In genomic region chr14:68544150-68544892, GRCh38 we compare ENCODE assay signal across 11 cellular contexts.
DNase-seq lines count a peak whose midpoint lies in the region; FAIRE-seq and TF ChIP-seq lines count a peak whose summit lies in the region.
"Had no signal": no experiment of that assay in that cellular context is flagged by ENCODE, and none has a peak within 500 bp of the region (broad histone marks: within the 10 kb centered on the region; RNA-seq: fewer than 3 reads in every experiment).

No MANE protein-coding gene starts in this region.

- no peaks in the 10 kb centered on the region for H3K9me3 ChIP-seq in H1 (ENCODE audit: insufficient read depth in 2 of 2, low read depth in 1 of 2, low read length in 1 of 2)
- no peaks in the 10 kb centered on the region for H3K9me3 ChIP-seq in mucosa of rectum (ENCODE audit: control insufficient read depth in 2 of 2, low read length in 2 of 2)

- no peaks in the 10 kb centered on the region for H3K36me3 Mint-ChIP-seq in glutamatergic neuron (ENCODE audit: unreplicated experiment)
- H3K36me3 Mint-ChIP-seq in activated T-helper 2 cell treated with anti-CD3 and anti-CD28 coated beads, Interferon-gamma antibody, Interleukin-2, Interleukin-4, amounts not matched to agents 10 μg/mL and 5 μg/mL and 100 μg/mL, durations not matched to agents 14 hours and 24 hours and 36 hours (ENCODE audit: low read depth) = no peaks in the 10 kb centered on the region

- intact Hi-C loops in activated T-helper 2 cell treated with anti-CD3 and anti-CD28 coated beads, Interferon-gamma antibody, Interleukin-2, Interleukin-4, amounts not matched to agents 10 μg/mL and 5 μg/mL and 100 μg/mL, durations not matched to agents 14 hours and 24 hours and 36 hours (cut with micrococcal nuclease) = no loop called here

- no peak overlapping the region for H4K91ac ChIP-seq in H1 (replicated peaks; ENCODE audit: insufficient read length, low read length)

- no peaks in the 10 kb centered on the region for H3K27me3 ChIP-seq in H1 (replicated peaks in 1 of 4; ENCODE audit: control insufficient read depth in 3 of 4, extremely low read depth in 1 of 4, insufficient read depth in 3 of 4, low read length in 3 of 4)
- H3K27me3 ChIP-seq in mucosa of rectum (ENCODE audit: control insufficient read depth in 2 of 2, insufficient read depth in 2 of 2, low read length in 2 of 2) = no peaks in the 10 kb centered on the region
- H3K27me3 ChIP-seq: dorsolateral prefrontal cortex had no signal

- no peak overlapping the region for H3K4me3 Mint-ChIP-seq in glutamatergic neuron (ENCODE audit: unreplicated experiment)
- no peak overlapping the region for H3K4me3 Mint-ChIP-seq in activated T-helper 2 cell treated with anti-CD3 and anti-CD28 coated beads, Interferon-gamma antibody, Interleukin-2, Interleukin-4, amounts not matched to agents 10 μg/mL and 5 μg/mL and 100 μg/mL, durations not matched to agents 14 hours and 24 hours and 36 hours (ENCODE audit: low read depth)
- H3K4me3 Mint-ChIP-seq: B cell, IgD-negative memory B cell had no signal

- no peak overlapping the region for H3K4ac ChIP-seq in H1 (replicated peaks; ENCODE audit: insufficient read length, low read depth, low read length)

- FAIRE-seq in H1 (lab: Jason Lieb, UNC) = no peak

- H3K56ac ChIP-seq in H1 (replicated peaks; ENCODE audit: insufficient read length, low read depth, low read length) = no peak overlapping the region

- H3K23ac ChIP-seq in H1 (ENCODE audit: insufficient read length) = no peak overlapping the region

- TF ChIP-seq RAD21 in H1 (IDR thresholded peaks at IDR 0.05 in 1 of 2, conservative IDR thresholded peaks at IDR 0.05 in 1 of 2; ENCODE audit: low read depth in 2 of 2, low read length in 2 of 2) = no peak

- no peak overlapping the region for H2AFZ ChIP-seq in H1 (ENCODE audit: low read length)

- TF ChIP-seq POLR2A in H1 (IDR thresholded peaks at IDR 0.05; ENCODE audit: control extremely low read depth in 1 of 2, low read depth in 2 of 2, low read length in 2 of 2) = no peak

- H3K9ac ChIP-seq in H1 (replicated peaks in 1 of 4; ENCODE audit: extremely low read depth in 1 of 4, low read depth in 3 of 4, low read length in 3 of 4) (no peak overlapping the region), mucosa of rectum (ENCODE audit: low read depth in 1 of 2, low read length in 2 of 2) (no peak overlapping the region)

- no peak overlapping the region for H3K14ac ChIP-seq in H1 (ENCODE audit: insufficient read length)

- H3K79me1 ChIP-seq in H1 (ENCODE audit: low read depth, low read length) = no peaks in the 10 kb centered on the region

- H3K4me1 ChIP-seq in H1 (replicated peaks in 1 of 4; ENCODE audit: control insufficient read depth in 3 of 4, insufficient read depth in 4 of 4, low read length in 3 of 4) = peaks cover 2 to 10% (median 7%) of the 10 kb centered on the region in 4 experiments
- peaks cover 3 to 7% of the 10 kb centered on the region in 2 donors for H3K4me1 ChIP-seq in mucosa of rectum (ENCODE audit: control insufficient read depth in 2 of 2, insufficient read depth in 2 of 2, low read length in 2 of 2)

- no peak overlapping the region; the same call in 1 of the 2 replicates for H2AK5ac ChIP-seq in H1 (ENCODE audit: low read depth, low read length)

- H3K27me3 Mint-ChIP-seq in glutamatergic neuron (ENCODE audit: unreplicated experiment) = peaks cover 2% of the 10 kb centered on the region
- H3K27me3 Mint-ChIP-seq in activated T-helper 2 cell treated with anti-CD3 and anti-CD28 coated beads, Interferon-gamma antibody, Interleukin-2, Interleukin-4, amounts not matched to agents 10 μg/mL and 5 μg/mL and 100 μg/mL, durations not matched to agents 14 hours and 24 hours and 36 hours (ENCODE audit: low read depth) = no peaks in the 10 kb centered on the region
- H3K27me3 Mint-ChIP-seq: B cell, IgD-negative memory B cell had no signal

- no peaks in the 10 kb centered on the region for H3K23me2 ChIP-seq in H1 (ENCODE audit: low read depth, low read length)

- no peak overlapping the region for H3K27ac Mint-ChIP-seq in glutamatergic neuron (ENCODE audit: unreplicated experiment)
- H3K27ac Mint-ChIP-seq in activated T-helper 2 cell treated with anti-CD3 and anti-CD28 coated beads, Interferon-gamma antibody, Interleukin-2, Interleukin-4, amounts not matched to agents 10 μg/mL and 5 μg/mL and 100 μg/mL, durations not matched to agents 14 hours and 24 hours and 36 hours = no peak overlapping the region
- H3K27ac Mint-ChIP-seq: B cell, IgD-negative memory B cell had no signal

- H3K79me2 ChIP-seq in H1 (ENCODE audit: control insufficient read depth in 1 of 2, insufficient read depth in 2 of 2, low read length in 2 of 2) = no peaks in the 10 kb centered on the region

- no peak overlapping the region for H2BK12ac ChIP-seq in H1 (ENCODE audit: low read depth, low read length)

- H4K8ac ChIP-seq in H1 (ENCODE audit: extremely low read depth, insufficient read depth, low read length) = no peak overlapping the region

- no peak overlapping the region for H2BK120ac ChIP-seq in H1 (replicated peaks; ENCODE audit: low read depth, low read length)

- H3K27ac ChIP-seq in H1 (ENCODE audit: low read depth, low read length) (no peak overlapping the region), mucosa of rectum (ENCODE audit: low read depth in 2 of 2, low read length in 2 of 2) (peak overlapping the region; percentile 70 to 74)

- peaks cover 10% of the 10 kb centered on the region for H3K4me1 Mint-ChIP-seq in glutamatergic neuron (ENCODE audit: low read depth, unreplicated experiment)
- peaks cover 6% of the 10 kb centered on the region for H3K4me1 Mint-ChIP-seq in activated T-helper 2 cell treated with anti-CD3 and anti-CD28 coated beads, Interferon-gamma antibody, Interleukin-2, Interleukin-4, amounts not matched to agents 10 μg/mL and 5 μg/mL and 100 μg/mL, durations not matched to agents 14 hours and 24 hours and 36 hours (ENCODE audit: low read depth)

- H4K5ac ChIP-seq in H1 (ENCODE audit: insufficient read length, low read depth, low read length) = no peak overlapping the region

- H2BK15ac ChIP-seq in H1 (ENCODE audit: low read length) = no peak overlapping the region

- H2BK5ac ChIP-seq in H1 (ENCODE audit: low read depth, low read length) = no peak overlapping the region

- H3K4me3 ChIP-seq in H1 (ENCODE audit: extremely low read depth in 1 of 4, insufficient read depth in 2 of 4, low read depth in 3 of 4, low read length in 4 of 4) (no peak overlapping the region), mucosa of rectum (ENCODE audit: low read length in 2 of 2) (no peak overlapping the region)
- H3K4me3 ChIP-seq: dorsolateral prefrontal cortex had no signal

- DNase-seq in NCI-H2171 treated with DMSO at 0.1 percent for 48 hours (lab: John Stamatoyannopoulos, UW) (peak; percentile 43), NCI-H2171 (lab: John Stamatoyannopoulos, UW) (no peak), H1 (ENCODE audit: low read depth in 1 of 2, low spot score in 2 of 2) (no peak), ureter (ENCODE audit: low spot score) (peak; percentile 89), glutamatergic neuron (no peak), NCI-H524 treated with DMSO at 0.1 percent for 48 hours (lab: John Stamatoyannopoulos, UW) (no peak)
- DNase-seq in activated T-helper 2 cell treated with anti-CD3 and anti-CD28 coated beads, Interferon-gamma antibody, Interleukin-2, Interleukin-4, amounts not matched to agents 10 μg/mL and 5 μg/mL and 100 μg/mL, durations not matched to agents 14 hours and 24 hours and 36 hours (ENCODE audit: low spot score) = no peak
- DNase-seq: dorsolateral prefrontal cortex had no signal

- H2BK20ac ChIP-seq in H1 (ENCODE audit: low read length) = no peak overlapping the region

- no peaks in the 10 kb centered on the region for H3K36me3 ChIP-seq in H1 (ENCODE audit: control insufficient read depth in 2 of 4, insufficient read depth in 4 of 4, low read length in 3 of 4)
- H3K36me3 ChIP-seq in mucosa of rectum (ENCODE audit: control insufficient read depth in 2 of 2, insufficient read depth in 2 of 2, low read length in 2 of 2) = no peaks in the 10 kb centered on the region

- H3K9me3 Mint-ChIP-seq in glutamatergic neuron (ENCODE audit: unreplicated experiment) = peaks cover 2% of the 10 kb centered on the region
- no peaks in the 10 kb centered on the region for H3K9me3 Mint-ChIP-seq in activated T-helper 2 cell treated with anti-CD3 and anti-CD28 coated beads, Interferon-gamma antibody, Interleukin-2, Interleukin-4, amounts not matched to agents 10 μg/mL and 5 μg/mL and 100 μg/mL, durations not matched to agents 14 hours and 24 hours and 36 hours

- TF ChIP-seq CTCF in H1 (IDR thresholded peaks at IDR 0.05; ENCODE audit: control extremely low read depth in 1 of 3, insufficient read depth in 1 of 3, low read depth in 1 of 3, low read length in 3 of 3) = no peak
- TF ChIP-seq CTCF in glutamatergic neuron (IDR thresholded peaks at IDR 0.05; ENCODE audit: partially characterized antibody, unreplicated experiment) = no peak

- 96% methylated on average over 5 of the region's 5 CpGs; no CpG with 5 or more reads in 1 of the 2 experiments for WGBS in H1 (ENCODE audit: extremely low coverage in 1 of 2, insufficient coverage in 1 of 2, insufficient read length in 1 of 2, insufficient replicate concordance in 2 of 2, low coverage in 1 of 2, low lambda C conversion rate in 2 of 2, missing lambda C conversion rate in 1 of 2), 2 experiments

- no peak overlapping the region for H3K4me2 ChIP-seq in H1 (ENCODE audit: insufficient read depth in 1 of 2, low read depth in 2 of 2, low read length in 2 of 2)

- CTCF ChIA-PET in H1 (lab: Charles Lee; ENCODE audit: partially characterized antibody) = no interaction called here

- POLR2A ChIA-PET in H1 (lab: Charles Lee; ENCODE audit: partially characterized antibody) = no interaction called here

- H4K20me1 ChIP-seq in H1 (replicated peaks in 1 of 2; ENCODE audit: control insufficient read depth in 1 of 2, insufficient read depth in 2 of 2, low read length in 2 of 2) = no peaks in the 10 kb centered on the region

- TF ChIP-seq EP300 in H1 (IDR thresholded peaks at IDR 0.05; ENCODE audit: borderline replicate concordance in 1 of 2, low read depth in 2 of 2, low read length in 2 of 2) = no peak

- H3K18ac ChIP-seq in H1 (ENCODE audit: extremely low read depth, low read length) = 0 out of 2 replicates have a peak overlapping the region, but pooled peaks have one; percentile 6

TF ChIP-seq in H1, 55 proteins besides CTCF, POLR2A, EP300 and RAD21:
- TF ChIP-seq CHD1 (IDR thresholded peaks at IDR 0.05; ENCODE audit: low read depth, low read length) (no peak), RFX5 (IDR thresholded peaks at IDR 0.05; ENCODE audit: borderline replicate concordance, low read depth, low read length) (no peak)
TF ChIP-seq in H1: peak in this region for 0.

Comparison
In these comparisons a context has a peak if more than half of its experiments do, and no peak if none do; other contexts are left out.
1. DNase-seq: peak in NCI-H2171 treated with DMSO at 0.1 percent for 48 hours (single experiment) and ureter (single experiment); none in NCI-H2171 (single experiment), H1 (0 of 2), glutamatergic neuron (single experiment), NCI-H524 treated with DMSO at 0.1 percent for 48 hours (single experiment) and activated T-helper 2 cell treated with anti-CD3 and anti-CD28 coated beads, Interferon-gamma antibody, Interleukin-2, Interleukin-4, amounts not matched to agents 10 μg/mL and 5 μg/mL and 100 μg/mL, durations not matched to agents 14 hours and 24 hours and 36 hours (single experiment).